30 cellular contexts compared by ENCODE assay signal in genomic region chr7:123641901-123642300, GRCh38. TPM values are rescaled to one million over a fixed set of nuclear protein-coding genes. Genes with fewer than 3 reads are reported as not detected.
"Had no signal": no experiment of that assay in that cellular context is flagged by ENCODE, and none has a peak within 500 bp of the region (broad histone marks: within the 10 kb centered on the region; RNA-seq: fewer than 3 reads in every experiment).

No MANE protein-coding gene starts in this region.

- H3K36me3 ChIP-seq: esophagus muscularis mucosa, gastroesophageal sphincter, pancreas, prostate gland, sigmoid colon, suprapubic skin, tibial artery, upper lobe of right lung, vagina had no signal

- DNase-seq: central memory CD4-positive, alpha-beta T cell; cortex of kidney; dorsolateral prefrontal cortex; effector memory CD8-positive, alpha-beta T cell; glutamatergic neuron; kidney; left cardiac atrium; naive thymus-derived CD8-positive, alpha-beta T cell; occipital lobe; pancreas; retina; sigmoid colon; stimulated activated CD4-positive, alpha-beta T cell treated with anti-CD3 and anti-CD28 coated beads, Interleukin-2, amount 100 ng/mL, for 48 hours; stimulated activated naive CD8-positive, alpha-beta T cell treated with anti-CD3 and anti-CD28 coated beads, Interleukin-15, Interleukin-2, amounts not matched to agents 100 U/mL and 50 U/mL, for 24 hours; tibial artery; upper lobe of right lung had no signal

- H3K4me3 ChIP-seq: dorsolateral prefrontal cortex, esophagus muscularis mucosa, gastroesophageal sphincter, hepatocyte, pancreas, prostate gland, sigmoid colon, smooth muscle cell, suprapubic skin, tibial artery, upper lobe of right lung, vagina had no signal

- H3K9me3 ChIP-seq: esophagus muscularis mucosa, gastroesophageal sphincter, pancreas, prostate gland, sigmoid colon, suprapubic skin, tibial artery, upper lobe of right lung, vagina had no signal

- ATAC-seq: effector memory CD8-positive, alpha-beta T cell; gastroesophageal sphincter; naive thymus-derived CD8-positive, alpha-beta T cell; pancreas; stimulated activated naive CD8-positive, alpha-beta T cell treated with anti-CD3 and anti-CD28 coated beads, Interleukin-15, Interleukin-2, amounts not matched to agents 100 U/mL and 50 U/mL, for 24 hours; upper lobe of right lung had no signal

- H3K27me3 ChIP-seq: esophagus muscularis mucosa, hepatocyte, pancreas, sigmoid colon, suprapubic skin, tibial artery, upper lobe of right lung, vagina had no signal

- H3K27ac ChIP-seq: dorsolateral prefrontal cortex, epithelial cell of prostate, esophagus muscularis mucosa, gastroesophageal sphincter, hepatocyte, pancreas, prostate gland, sigmoid colon, suprapubic skin, tibial artery, upper lobe of right lung, vagina had no signal

- H3K4me1 ChIP-seq: upper lobe of right lung had no signal

RNA-seq across cellular contexts. Expression of gene LMOD2, which starts 13.8 kb away (rescaled TPM):
- total RNA-seq: dorsolateral prefrontal cortex; esophagus muscularis mucosa; fibroblast of villous mesenchyme; gastroesophageal sphincter; hepatocyte; kidney; liver; lung microvascular endothelial cell; mesenteric fat pad; mononuclear cell; naive thymus-derived CD8-positive, alpha-beta T cell; neural crest cell; occipital lobe; sigmoid colon; smooth muscle cell; suprapubic skin; vagina had no signal
- polyA plus RNA-seq: hepatocyte, liver, pancreas had no signal

RNA-seq across cellular contexts. Expression of gene ASB15, which starts 40.3 kb away (rescaled TPM):
- total RNA-seq: dorsolateral prefrontal cortex; esophagus muscularis mucosa; fibroblast of villous mesenchyme; gastroesophageal sphincter; hepatocyte; kidney; liver; lung microvascular endothelial cell; mesenteric fat pad; mononuclear cell; naive thymus-derived CD8-positive, alpha-beta T cell; neural crest cell; occipital lobe; sigmoid colon; smooth muscle cell; suprapubic skin; upper lobe of right lung; vagina had no signal
- polyA plus RNA-seq: hepatocyte, liver, pancreas, sigmoid colon had no signal
